In genomic region chr21:45405271-45405818, GRCh38 we compare ENCODE assay signal across 8 cellular contexts. TPM values are rescaled to one million over a fixed set of nuclear protein-coding genes. Genes with fewer than 3 reads are reported as not detected.
DNase-seq lines count a peak whose midpoint lies in the region; ATAC-seq and TF ChIP-seq lines count a peak whose summit lies in the region.

No MANE protein-coding gene starts in this region.

- CTCF ChIA-PET in CD8-positive, alpha-beta T cell (lab: Charles Lee) = no interaction called here

- peaks cover 2% of the 10 kb centered on the region for H3K36me3 Mint-ChIP-seq in CD8-positive, alpha-beta T cell

- H3K4me3 Mint-ChIP-seq in CD8-positive, alpha-beta T cell = no peak overlapping the region

- H3K27ac ChIP-seq in RWPE2 (ENCODE audit: poor library complexity, severe bottlenecking) (no peak overlapping the region), ovary (peak overlapping the region; percentile 87 to 91)
- no peak overlapping the region for H3K27ac ChIP-seq in CD8-positive, alpha-beta T cell (ENCODE audit: low read depth, low read length)

- 0 to 1% (median 1%) methylated on average over 20 to 85 of the region's 86 CpGs for WGBS in ovary, 3 donors

- H3K4me3 ChIP-seq in RWPE2 (ENCODE audit: severe bottlenecking) (peak overlapping the region; percentile 54), fibroblast of mammary gland (ENCODE audit: control insufficient read depth, low read depth, low read length) (peak overlapping the region; percentile 47), ovary (peak overlapping the region; percentile 68)
- no peak overlapping the region for H3K4me3 ChIP-seq in CD8-positive, alpha-beta T cell (ENCODE audit: low read depth, low read length)

- TF ChIP-seq CTCF in RWPE2 (IDR thresholded peaks at IDR 0.05; ENCODE audit: poor library complexity, severe bottlenecking) (no peak), fibroblast of mammary gland (conservative IDR thresholded peaks at IDR 0.05; ENCODE audit: control insufficient read depth, insufficient read depth, low read depth, low read length) (no peak), ovary (IDR thresholded peaks at IDR 0.05) (peak in 1 of 3 donors; percentile 24)
- TF ChIP-seq CTCF in CD8-positive, alpha-beta T cell (IDR thresholded peaks at IDR 0.05) = no peak

- intact Hi-C loops in ovary (cut with DNase I) = loop anchor here in 1 of 4 donors (10.0 kb wide), 1 partner anchor 111 kb away; no protein-coding TSS in a partner anchor
- intact Hi-C loops in CD8-positive, alpha-beta T cell (cut with DNase I, micrococcal nuclease) = loop anchor here in 1 of 2 experiments (10.0 kb wide), 1 partner anchor 61 kb away; no protein-coding TSS in a partner anchor

- no peaks in the 10 kb centered on the region for H3K36me3 ChIP-seq in RWPE2 (ENCODE audit: low read depth)
- H3K36me3 ChIP-seq in ovary = no peaks in the 10 kb centered on the region
- H3K36me3 ChIP-seq in CD8-positive, alpha-beta T cell (ENCODE audit: insufficient read depth, low read length) = no peaks in the 10 kb centered on the region

- H3K9me3 Mint-ChIP-seq in CD8-positive, alpha-beta T cell = peaks cover 8% of the 10 kb centered on the region

- no peak overlapping the region for H3K27ac Mint-ChIP-seq in CD8-positive, alpha-beta T cell

- in situ Hi-C loops in Caki2 (cut with HindIII; ENCODE audit: low pct_unique_long_range_greater_than_20kb, low sequenced_read_pairs) = no loop called here

- H3K4me1 Mint-ChIP-seq in CD8-positive, alpha-beta T cell (ENCODE audit: low read depth) = peaks cover 16% of the 10 kb centered on the region

- TF ChIP-seq POLR2A in ovary (IDR thresholded peaks at IDR 0.05) = peak; percentile 43

- H3K4me1 ChIP-seq in RWPE2 (ENCODE audit: insufficient read depth, poor library complexity, severe bottlenecking) = peaks cover 38% of the 10 kb centered on the region
- H3K4me1 ChIP-seq in ovary (ENCODE audit: insufficient read depth) = peaks cover 18% of the 10 kb centered on the region
- H3K4me1 ChIP-seq in CD8-positive, alpha-beta T cell (ENCODE audit: insufficient read depth, low read length) = peaks cover 8% of the 10 kb centered on the region

- H3K27me3 ChIP-seq in RWPE2 (ENCODE audit: insufficient read depth, poor library complexity, severe bottlenecking) (no peaks in the 10 kb centered on the region), ovary (no peaks in the 10 kb centered on the region)
- peaks cover 14% of the 10 kb centered on the region for H3K27me3 ChIP-seq in CD8-positive, alpha-beta T cell (ENCODE audit: insufficient read depth, low read length)

- H3K9me3 ChIP-seq in RWPE2 (ENCODE audit: severe bottlenecking) = peaks cover 7% of the 10 kb centered on the region
- no peaks in the 10 kb centered on the region for H3K9me3 ChIP-seq in ovary
- no peaks in the 10 kb centered on the region for H3K9me3 ChIP-seq in CD8-positive, alpha-beta T cell (ENCODE audit: low read length)

- ATAC-seq in RWPE2 (ENCODE audit: low read depth) = no peak
- no peak for ATAC-seq in CD8-positive, alpha-beta T cell
- ATAC-seq in GM21381 (IDR thresholded peaks at IDR 0.05; ENCODE audit: unreplicated experiment) = no peak
- no peak for ATAC-seq in GM19351 (IDR thresholded peaks at IDR 0.05; ENCODE audit: unreplicated experiment)

- DNase-seq in Caki2 (ENCODE audit: low read depth) = peak; percentile 56
- peak; percentile 53 for DNase-seq in RWPE2 (ENCODE audit: low spot score)
- DNase-seq in fibroblast of mammary gland (ENCODE audit: low read depth) = peak; percentile 25
- DNase-seq in ovary = peak; percentile 62 to 84 (median 75)
- DNase-seq in CD8-positive, alpha-beta T cell = no peak
- DNase-seq in stimulated activated CD8-positive, alpha-beta memory T cell treated with anti-CD3 and anti-CD28 coated beads, Interleukin-4, amount 100 ng/mL, for 48 hours = no peak

- peaks cover 54% of the 10 kb centered on the region for H3K27me3 Mint-ChIP-seq in CD8-positive, alpha-beta T cell (ENCODE audit: low read depth)

- POLR2A ChIA-PET in CD8-positive, alpha-beta T cell (lab: Charles Lee) = interaction anchor here (1.4 kb wide), 1 partner anchor 18 kb away, joined by 3 read pairs; no protein-coding TSS in a partner anchor

- TF ChIP-seq EP300 in ovary (IDR thresholded peaks at IDR 0.05) = no peak

RNA-seq across cellular contexts. Expression of gene COL18A1, which starts 0.4 kb away (rescaled TPM):
- total RNA-seq in Caki2 (2014; rRNA removed; shearing (Covaris generic); ENCODE audit: low replicate concordance) = 809 and 838 TPM in 2 replicates
- total RNA-seq in ovary = 100 to 1,000 TPM; 141 to 353 (median 270) TPM
- 100 to 1,000 TPM in 1 of 2 donors, 10 to 100 TPM in 1; 11.1 to 201 TPM for polyA plus RNA-seq in ovary
- total RNA-seq in CD8-positive, alpha-beta T cell = 10 to 100 TPM; 60.7 to 65.3 TPM

Comparison
In these comparisons a context has a peak if more than half of its experiments do, and no peak if none do; other contexts are left out.
1. DNase-seq: peak in Caki2 (single experiment), RWPE2 (single experiment), fibroblast of mammary gland (single experiment) and ovary (5 of 5); none in CD8-positive, alpha-beta T cell (0 of 7) and stimulated activated CD8-positive, alpha-beta memory T cell treated with anti-CD3 and anti-CD28 coated beads, Interleukin-4, amount 100 ng/mL, for 48 hours (single experiment).
2. H3K27ac ChIP-seq: peak in ovary (2 of 2); none in RWPE2 (single experiment) and CD8-positive, alpha-beta T cell (single experiment).